ENCODE assay signal across 8 cellular contexts in genomic region chr3:43770426-43771103, GRCh38.
A peak's percentile ranks its signal among the peaks of the same experiment; 100 is the strongest.
DNase-seq lines count a peak whose midpoint lies in the region; ATAC-seq, FAIRE-seq and TF ChIP-seq lines count a peak whose summit lies in the region.

No MANE protein-coding gene starts in this region.

- H3K27me3 ChIP-seq in ACC112 (ENCODE audit: insufficient read depth, low read length): no peaks in the 10 kb centered on the region

- no peak for ATAC-seq in GM21423 (IDR thresholded peaks at IDR 0.05; ENCODE audit: unreplicated experiment)

- intact Hi-C loops in kidney (cut with DNase I): no loop called here

- peaks cover 49% of the 10 kb centered on the region for H3K4me1 ChIP-seq in ACC112 (ENCODE audit: control insufficient read depth, insufficient read depth, low read length, unreplicated experiment)
- H3K4me1 ChIP-seq in kidney (ENCODE audit: control insufficient read depth in 1 of 2, insufficient read depth in 1 of 2, low read depth in 1 of 2, low read length in 2 of 2): peaks cover 13 to 14% of the 10 kb centered on the region in 2 donors

- no peak overlapping the region for H2AFZ ChIP-seq in ACC112 (ENCODE audit: low read length, unreplicated experiment)

- peaks cover 22% of the 10 kb centered on the region for H3K4me1 Mint-ChIP-seq in activated naive CD8-positive, alpha-beta T cell (ENCODE audit: low read depth)

- H3K9me3 Mint-ChIP-seq in activated naive CD8-positive, alpha-beta T cell (ENCODE audit: low read depth): no peaks in the 10 kb centered on the region

- H3K79me2 ChIP-seq in ACC112 (ENCODE audit: control insufficient read depth, insufficient read depth, low read length, unreplicated experiment): no peaks in the 10 kb centered on the region

- H3K36me3 Mint-ChIP-seq in activated naive CD8-positive, alpha-beta T cell: no peaks in the 10 kb centered on the region

- H3K4me3 ChIP-seq in ACC112 (ENCODE audit: low read depth, low read length): no peak overlapping the region
- no peak overlapping the region for H3K4me3 ChIP-seq in kidney (ENCODE audit: low read length in 2 of 2)

- H3K27me3 Mint-ChIP-seq in activated naive CD8-positive, alpha-beta T cell: no peaks in the 10 kb centered on the region

- no peak overlapping the region for H3K4me3 Mint-ChIP-seq in activated naive CD8-positive, alpha-beta T cell

- H3K27ac ChIP-seq in ACC112 (ENCODE audit: low read depth, low read length) (peak overlapping the region; percentile 22; the same call in 1 of the 2 replicates), kidney (ENCODE audit: low read depth in 2 of 2, low read length in 2 of 2) (peak overlapping the region; percentile 51 to 52)

- no peaks in the 10 kb centered on the region for H3K9me3 ChIP-seq in kidney (ENCODE audit: control insufficient read depth in 1 of 2, low read length in 2 of 2)

- no peak overlapping the region for H3K9ac ChIP-seq in kidney (ENCODE audit: low read length in 2 of 2)

- TF ChIP-seq CTCF in kidney (IDR thresholded peaks at IDR 0.05; ENCODE audit: borderline replicate concordance, extremely low read depth, insufficient read depth): no peak

- no peak for FAIRE-seq in kidney (lab: Jason Lieb, UNC)

- no peaks in the 10 kb centered on the region for H3K36me3 ChIP-seq in ACC112 (ENCODE audit: insufficient read depth, low read length)
- H3K36me3 ChIP-seq in kidney (ENCODE audit: control insufficient read depth in 1 of 2, insufficient read depth in 2 of 2, low read length in 2 of 2): no peaks in the 10 kb centered on the region

- DNase-seq in M059J (ENCODE audit: low read depth) (peak; percentile 87), kidney (peak; percentile 76), stromal cell of bone marrow (ENCODE audit: low read depth) (peak; percentile 21), occipital lobe (lab: John Stamatoyannopoulos, UW) (no peak), NCI-H187 (lab: John Stamatoyannopoulos, UW) (no peak)

- H3K27ac Mint-ChIP-seq in activated naive CD8-positive, alpha-beta T cell: peak overlapping the region; percentile 64

Comparison
In these comparisons a context has a peak if more than half of its experiments do, and no peak if none do; other contexts are left out.
1. DNase-seq: peak in M059J (single experiment), kidney (single experiment) and stromal cell of bone marrow (single experiment); none in occipital lobe (single experiment) and NCI-H187 (0 of 2).